16 cellular contexts compared by ENCODE assay signal in genomic region chr17:19874256-19874655, GRCh38. TPM values are rescaled to one million over a fixed set of nuclear protein-coding genes. Genes with fewer than 3 reads are reported as not detected.
A peak's percentile ranks its signal among the peaks of the same experiment; 100 is the strongest.
DNase-seq lines count a peak whose midpoint lies in the region; ATAC-seq and TF ChIP-seq lines count a peak whose summit lies in the region.
"Had no signal": no experiment of that assay in that cellular context is flagged by ENCODE, and none has a peak within 500 bp of the region (broad histone marks: within the 10 kb centered on the region; RNA-seq: fewer than 3 reads in every experiment).

No MANE protein-coding gene starts in this region.

- peaks cover 10% of the 10 kb centered on the region for H3K4me1 Mint-ChIP-seq in nephron progenitor cell
- H3K4me1 Mint-ChIP-seq: GM23338 had no signal

- peaks cover 11% of the 10 kb centered on the region for H3K27me3 Mint-ChIP-seq in nephron progenitor cell (ENCODE audit: low read depth, poor library complexity)
- H3K27me3 Mint-ChIP-seq: CD4-positive, CD25-positive, alpha-beta regulatory T cell had no signal

- POLR2A ChIA-PET in IMR-90 (lab: Charles Lee; ENCODE audit: unreplicated experiment), result no interaction called here

- H3K9me3 Mint-ChIP-seq in nephron progenitor cell, result no peaks in the 10 kb centered on the region
- H3K9me3 Mint-ChIP-seq: CD4-positive, CD25-positive, alpha-beta regulatory T cell; GM23338 had no signal

- ATAC-seq in IMR-90 (ENCODE audit: low read depth) (no peak), HG02763 (IDR thresholded peaks at IDR 0.05; ENCODE audit: unreplicated experiment) (no peak), HG02798 (IDR thresholded peaks at IDR 0.05; ENCODE audit: poor library complexity, unreplicated experiment) (no peak)
- ATAC-seq: GM23338, HepG2 had no signal

- no peak for TF ChIP-seq POLR2A in IMR-90 (IDR thresholded peaks at IDR 0.05; ENCODE audit: low read depth, low read length)

- dilution Hi-C loops in IMR-90 (cut with HindIII; ENCODE audit: low sequenced_read_pairs, unreplicated experiment), result no loop called here

- no peak overlapping the region for H3K4ac ChIP-seq in IMR-90 (ENCODE audit: low read depth, low read length)

- H3K4me1 ChIP-seq in BLaER1 (peaks cover 29% of the 10 kb centered on the region), IMR-90 (ENCODE audit: control insufficient read depth, insufficient read depth, low read length) (no peaks in the 10 kb centered on the region)

- no peak for TF ChIP-seq RAD21 in IMR-90 (IDR thresholded peaks at IDR 0.05; ENCODE audit: low read length)

- no peak overlapping the region for H3K23ac ChIP-seq in IMR-90 (ENCODE audit: low read depth, low read length)

- H3K9me3 ChIP-seq in BLaER1 (no peaks in the 10 kb centered on the region), IMR-90 (ENCODE audit: control insufficient read depth, insufficient read depth, low read length) (no peaks in the 10 kb centered on the region)

- H2BK5ac ChIP-seq in IMR-90 (ENCODE audit: low read depth, low read length, poor library complexity, severe bottlenecking), result no peak overlapping the region

- no peak overlapping the region for H3K27ac Mint-ChIP-seq in nephron progenitor cell
- H3K27ac Mint-ChIP-seq: GM23338 had no signal

- H4K91ac ChIP-seq in IMR-90 (ENCODE audit: insufficient read depth, low read depth, low read length), result no peak overlapping the region

- H3K14ac ChIP-seq in IMR-90 (replicated peaks; ENCODE audit: low read depth, low read length), result no peak overlapping the region

- H3K9me1 ChIP-seq in IMR-90 (ENCODE audit: insufficient read depth, low read length), result no peaks in the 10 kb centered on the region

- H2BK120ac ChIP-seq in IMR-90 (ENCODE audit: low read depth, low read length), result no peak overlapping the region

- no peak overlapping the region for H4K5ac ChIP-seq in IMR-90 (ENCODE audit: low read depth, low read length)

- H2AK9ac ChIP-seq in IMR-90 (replicated peaks; ENCODE audit: low read depth, low read length, poor library complexity), result no peak overlapping the region

- WGBS in IMR-90 (ENCODE audit: extremely low coverage in 2 of 2, insufficient read length in 1 of 2), 2 experiments, result 61% methylated on average over 2 of the region's 10 CpGs; no CpG with 5 or more reads in 1 of the 2 experiments

- H3K9ac ChIP-seq in BLaER1 (no peak overlapping the region), IMR-90 (ENCODE audit: low read depth, low read length) (no peak overlapping the region)

- intact Hi-C loops in IMR-90 (cut with micrococcal nuclease), result no loop called here

- H3K27me3 ChIP-seq in BLaER1 (no peaks in the 10 kb centered on the region), IMR-90 (ENCODE audit: control insufficient read depth, insufficient read depth, low read length) (peaks cover 9% of the 10 kb centered on the region)

- no peaks in the 10 kb centered on the region for H3K79me1 ChIP-seq in IMR-90 (ENCODE audit: low read depth in 1 of 2, low read length in 2 of 2)

- H3K27ac ChIP-seq in BLaER1 (no peak overlapping the region), IMR-90 (ENCODE audit: insufficient read depth, low read length) (no peak overlapping the region)
- H3K27ac ChIP-seq: 22Rv1 had no signal

- no peak overlapping the region for H2BK15ac ChIP-seq in IMR-90 (ENCODE audit: low read depth, low read length)

- in situ Hi-C loops in IMR-90 (cut with MboI; ENCODE audit: low sequenced_read_pairs), result no loop called here

- no peak overlapping the region for H3K18ac ChIP-seq in IMR-90 (ENCODE audit: low read depth, low read length)

- no peak overlapping the region for H3K4me3 Mint-ChIP-seq in nephron progenitor cell
- H3K4me3 Mint-ChIP-seq: GM23338 had no signal

- DNase-seq in IMR-90 (no peak), left kidney (ENCODE audit: low read depth, low spot score) (peak; percentile 22), nephron progenitor cell (peak; percentile 16)
- no peak for DNase-seq in stimulated activated CD4-positive, alpha-beta T cell treated with anti-CD3 and anti-CD28 coated beads, Interleukin-12 subunit alpha, Interleukin-12 subunit beta, amount 100 ng/mL, for 4 hours
- no peak for DNase-seq in central memory CD4-positive, alpha-beta T cell
- DNase-seq: CD4-positive, CD25-positive, alpha-beta regulatory T cell; DMS153; DMS79 treated with DMSO at 0.1 percent for 48 hours; EL; H7 had no signal

- H4K20me1 ChIP-seq in BLaER1 (no peaks in the 10 kb centered on the region), IMR-90 (ENCODE audit: insufficient read depth, low read length) (no peaks in the 10 kb centered on the region)

- H3K36me3 ChIP-seq in BLaER1, result no peaks in the 10 kb centered on the region
- H3K36me3 ChIP-seq in IMR-90 (ENCODE audit: control insufficient read depth, insufficient read depth, low read length), result no peaks in the 10 kb centered on the region

- H2AK5ac ChIP-seq in IMR-90 (ENCODE audit: low read depth, low read length), result no peak overlapping the region

- H3K4me2 ChIP-seq in BLaER1 (peak overlapping the region; percentile 33), IMR-90 (ENCODE audit: low read depth, low read length) (no peak overlapping the region)
- H3K4me2 ChIP-seq: GM23338 had no signal

- TF ChIP-seq CTCF in IMR-90 (conservative IDR thresholded peaks at IDR 0.05; ENCODE audit: low read depth, low read length), result no peak
- no peak for TF ChIP-seq CTCF in nephron progenitor cell (IDR thresholded peaks at IDR 0.05)

- H2AFZ ChIP-seq in IMR-90 (replicated peaks; ENCODE audit: low read length, poor library complexity), result peak overlapping the region; percentile 63
- H2AFZ ChIP-seq: GM23338 had no signal

- CTCF ChIA-PET in IMR-90 (lab: Yijun Ruan, JAX), result interaction anchor here (0.6 kb wide), 1 partner anchor 33 kb away, joined by 3 read pairs; no protein-coding TSS in a partner anchor

- H4K8ac ChIP-seq in IMR-90 (ENCODE audit: low read depth in 2 of 2, low read length in 2 of 2), result no peak overlapping the region

- H3K56ac ChIP-seq in IMR-90 (ENCODE audit: extremely low read depth, insufficient read depth, low read length), result no peak overlapping the region

- no peak overlapping the region for H2BK20ac ChIP-seq in IMR-90 (ENCODE audit: low read depth, low read length)

- no peak overlapping the region for H3K4me3 ChIP-seq in BLaER1
- no peak overlapping the region for H3K4me3 ChIP-seq in IMR-90 (ENCODE audit: insufficient read depth, low read depth, low read length)
- H3K4me3 ChIP-seq: GM23338 had no signal

- no peaks in the 10 kb centered on the region for H3K36me3 Mint-ChIP-seq in nephron progenitor cell (ENCODE audit: low read depth)

- no TSS peak for BruUV-seq in IMR-90 (replicated peaks; lab: Mats Ljungman, UMichigan)

TF ChIP-seq in IMR-90, 13 proteins besides CTCF, POLR2A, EP300 and RAD21:
- TF ChIP-seq RFX5 (IDR thresholded peaks at IDR 0.05; ENCODE audit: low read depth, low read length), result no peak
- TF ChIP-seq MAFK (IDR thresholded peaks at IDR 0.05; ENCODE audit: low read depth, low read length), result no peak
- TF ChIP-seq FOS (IDR thresholded peaks at IDR 0.05; ENCODE audit: low read depth, low read length), result no peak
- TF ChIP-seq BHLHE40 (IDR thresholded peaks at IDR 0.05; ENCODE audit: low read depth, low read length), result no peak
- TF ChIP-seq NFE2L2 (IDR thresholded peaks at IDR 0.05; ENCODE audit: low read depth, low read length), result no peak
- TF ChIP-seq MAZ (IDR thresholded peaks at IDR 0.05; ENCODE audit: borderline replicate concordance, low read depth, low read length), result no peak
- TF ChIP-seq, protein P1, sequence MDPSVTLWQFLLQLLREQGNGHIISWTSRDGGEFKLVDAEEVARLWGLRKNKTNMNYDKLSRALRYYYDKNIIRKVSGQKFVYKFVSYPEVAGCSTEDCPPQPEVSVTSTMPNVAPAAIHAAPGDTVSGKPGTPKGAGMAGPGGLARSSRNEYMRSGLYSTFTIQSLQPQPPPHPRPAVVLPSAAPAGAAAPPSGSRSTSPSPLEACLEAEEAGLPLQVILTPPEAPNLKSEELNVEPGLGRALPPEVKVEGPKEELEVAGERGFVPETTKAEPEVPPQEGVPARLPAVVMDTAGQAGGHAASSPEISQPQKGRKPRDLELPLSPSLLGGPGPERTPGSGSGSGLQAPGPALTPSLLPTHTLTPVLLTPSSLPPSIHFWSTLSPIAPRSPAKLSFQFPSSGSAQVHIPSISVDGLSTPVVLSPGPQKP (IDR thresholded peaks at IDR 0.05; ENCODE audit: borderline replicate concordance, low read depth, low read length), result no peak

RNA-seq across cellular contexts. Expression of gene ULK2, which starts 6.5 kb away (rescaled TPM):
- 7.8 and 10.8 TPM in 2 replicates for total RNA-seq in IMR-90 (2012; rRNA removed)
- 7.9 and 8.9 TPM in 2 replicates for polyA plus RNA-seq in IMR-90 (2012; rRNA removed)
- polyA plus RNA-seq in IMR-90 (2012; cell fraction: cytosol; rRNA removed), result 1.7 and 6.4 TPM in 2 replicates
- polyA plus RNA-seq in IMR-90 (2012; cell fraction: nucleus; rRNA removed; ENCODE audit: low replicate concordance), result 20.1 and 24.2 TPM in 2 replicates
- total RNA-seq: HepG2 had no signal

Comparison
In these comparisons a context has a peak if more than half of its experiments do, and no peak if none do; other contexts are left out.
1. DNase-seq: peak in left kidney (single experiment) and nephron progenitor cell (single experiment); none in IMR-90 (single experiment), stimulated activated CD4-positive, alpha-beta T cell treated with anti-CD3 and anti-CD28 coated beads, Interleukin-12 subunit alpha, Interleukin-12 subunit beta, amount 100 ng/mL, for 4 hours (single experiment) and central memory CD4-positive, alpha-beta T cell (single experiment).